Comparison of ENCODE assay signal across 24 cellular contexts in genomic region chr2:139155991-139156390, GRCh38.
"Had no signal": no experiment of that assay in that cellular context is flagged by ENCODE, and none has a peak within 500 bp of the region (broad histone marks: within the 10 kb centered on the region; RNA-seq: fewer than 3 reads in every experiment).

No MANE protein-coding gene starts in this region.

- H3K27ac ChIP-seq: esophagus muscularis mucosa, foreskin keratinocyte, heart left ventricle, ovary, prostate gland, right atrium auricular region, spleen, suprapubic skin, transverse colon had no signal

- ATAC-seq: foreskin keratinocyte, heart left ventricle, natural killer cell had no signal

- H3K4me3 Mint-ChIP-seq: activated naive CD8-positive, alpha-beta T cell; dendritic cell treated with granulocyte-macrophage colony-stimulating factor and Interleukin-4, amounts not matched to agents 40 ng/mL and 50 ng/mL, for 4 days; endodermal cell; memory B cell; natural killer cell had no signal

- H3K27me3 Mint-ChIP-seq: activated naive CD8-positive, alpha-beta T cell; dendritic cell treated with granulocyte-macrophage colony-stimulating factor and Interleukin-4, amounts not matched to agents 40 ng/mL and 50 ng/mL, for 4 days; memory B cell had no signal

- H3K36me3 Mint-ChIP-seq: activated naive CD8-positive, alpha-beta T cell; memory B cell had no signal

- H3K27me3 ChIP-seq: esophagus muscularis mucosa, foreskin keratinocyte, heart left ventricle, ovary, right atrium auricular region, spleen, suprapubic skin, transverse colon had no signal

- FAIRE-seq: astrocyte, urothelium cell line had no signal

- H3K4me3 ChIP-seq: esophagus muscularis mucosa, heart left ventricle, ovary, prostate gland, right atrium auricular region, spleen, suprapubic skin, transverse colon had no signal

- H3K9me3 Mint-ChIP-seq: endodermal cell had no signal

- H3K27ac Mint-ChIP-seq: activated naive CD8-positive, alpha-beta T cell; dendritic cell treated with granulocyte-macrophage colony-stimulating factor and Interleukin-4, amounts not matched to agents 40 ng/mL and 50 ng/mL, for 4 days; endodermal cell; memory B cell; natural killer cell had no signal

- H3K4me1 Mint-ChIP-seq: memory B cell, natural killer cell had no signal

- H3K4me1 ChIP-seq: esophagus muscularis mucosa, foreskin keratinocyte, heart left ventricle, prostate gland, right atrium auricular region, spleen, suprapubic skin, transverse colon had no signal

- H3K36me3 ChIP-seq: esophagus muscularis mucosa, heart left ventricle, ovary, prostate gland, right atrium auricular region, spleen, suprapubic skin, transverse colon had no signal

- DNase-seq: activated CD4-positive, alpha-beta T cell treated with anti-CD3 and anti-CD28 coated beads for 4 hours; activated CD4-positive, alpha-beta T cell treated with anti-CD3 and anti-CD28 coated beads, Interleukin-2, amount 50 U/mL, for 48 hours; activated CD8-positive, alpha-beta memory T cell treated with anti-CD3 and anti-CD28 coated beads for 24 hours; activated effector memory CD4-positive, alpha-beta T cell treated with Interleukin-2 at 50 U/mL for 16 hours; activated naive CD4-positive, alpha-beta T cell treated with Interleukin-2 at 50 U/mL for 16 hours; caudate nucleus; endodermal cell; foreskin keratinocyte; heart left ventricle; hypothalamus; natural killer cell; ovary; spleen; stimulated activated naive CD4-positive, alpha-beta T cell; transverse colon had no signal

- H3K9me3 ChIP-seq: esophagus muscularis mucosa, ovary, prostate gland, right atrium auricular region, suprapubic skin, transverse colon had no signal
